8 cellular contexts compared by ENCODE assay signal in genomic region chr13:70568571-70568970, GRCh38.
DNase-seq lines count a peak whose midpoint lies in the region; ATAC-seq, FAIRE-seq and TF ChIP-seq lines count a peak whose summit lies in the region.

No MANE protein-coding gene starts in this region.

- H3K9me3 ChIP-seq in AG04450 (ENCODE audit: control insufficient read depth, insufficient read depth, low read length) = no peaks in the 10 kb centered on the region

- CTCF ChIA-PET in AG04450 (lab: Charles Lee) = no interaction called here

- in situ Hi-C loops in GM13977 (cut with MboI; ENCODE audit: low pct_unique_long_range_greater_than_20kb, low sequenced_read_pairs, unreplicated experiment) = no loop called here

- no peaks in the 10 kb centered on the region for H3K27me3 ChIP-seq in AG04450 (ENCODE audit: control insufficient read depth, insufficient read depth, low read length)

- no peak for DNase-seq in AG04450 (ENCODE audit: low read depth, low spot score)
- peak; percentile 35 for DNase-seq in GM13977 (ENCODE audit: low spot score)
- DNase-seq in NCI-H345 treated with DMSO at 0.1 percent for 48 hours (lab: John Stamatoyannopoulos, UW; ENCODE audit: unreplicated experiment) = peak; percentile 11
- DNase-seq in myocyte (ENCODE audit: low read depth) = peak; percentile 43
- no peak for DNase-seq in effector CD4-positive, alpha-beta T cell
- DNase-seq in activated CD4-positive, alpha-beta T cell treated with anti-CD3 and anti-CD28 coated beads for 4 hours = no peak

- TF ChIP-seq CTCF in AG04450 (IDR thresholded peaks at IDR 0.05; ENCODE audit: low read depth, low read length) = peak; percentile 55
- peak; percentile 56 for TF ChIP-seq CTCF in GM13977 (IDR thresholded peaks at IDR 0.05; ENCODE audit: extremely low read depth, insufficient read depth, missing control alignments)

- H3K27ac ChIP-seq in AG04450 (ENCODE audit: low read depth, low read length) = no peak overlapping the region

- no peak overlapping the region for H3K4me3 ChIP-seq in AG04450 (ENCODE audit: low read depth, low read length)

- ATAC-seq in HG03025 (IDR thresholded peaks at IDR 0.05; ENCODE audit: low FRiP score, unreplicated experiment) = peak; percentile 94

- POLR2A ChIA-PET in AG04450 (lab: Yijun Ruan, JAX) = no interaction called here

- FAIRE-seq in colon (lab: Jason Lieb, UNC) = peak; percentile 87

Comparison
In these comparisons a context has a peak if more than half of its experiments do, and no peak if none do; other contexts are left out.
1. DNase-seq: peak in GM13977 (single experiment), NCI-H345 treated with DMSO at 0.1 percent for 48 hours (single experiment) and myocyte (single experiment); none in AG04450 (single experiment), effector CD4-positive, alpha-beta T cell (single experiment) and activated CD4-positive, alpha-beta T cell treated with anti-CD3 and anti-CD28 coated beads for 4 hours (0 of 2).